8 cellular contexts compared by ENCODE assay signal in the genomic region with DNA sequence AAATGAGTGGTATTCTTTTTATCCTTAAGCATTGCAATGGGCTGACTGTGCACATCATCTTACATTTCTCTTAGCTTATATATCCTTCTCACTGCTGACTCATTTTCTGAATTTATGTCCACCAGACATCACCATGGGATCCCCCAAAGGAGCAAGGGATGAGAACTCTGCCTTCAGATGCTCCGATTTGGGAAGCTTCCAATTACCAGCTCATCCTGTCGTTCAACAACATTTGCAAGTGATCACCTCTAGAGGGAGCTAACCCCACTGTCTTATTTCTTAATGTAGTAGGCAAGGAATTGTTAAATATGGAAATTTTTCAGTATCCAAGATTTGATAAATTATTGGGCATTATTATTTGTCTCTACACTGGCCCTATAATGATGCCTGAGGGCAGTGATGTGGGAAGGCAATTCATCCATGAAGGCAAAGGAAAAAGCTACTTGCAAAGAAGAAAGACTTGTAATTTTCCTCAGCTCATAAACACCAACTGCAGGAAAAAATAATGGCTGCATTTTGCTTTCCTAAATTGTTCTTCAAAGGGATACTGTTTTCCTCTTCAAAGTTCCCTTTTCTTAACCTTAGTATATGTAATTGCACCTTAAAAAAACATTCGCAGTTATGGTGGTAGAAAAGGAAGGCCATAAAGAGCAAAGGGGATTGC.
DNase-seq lines count a peak whose midpoint lies in the region; ATAC-seq and TF ChIP-seq lines count a peak whose summit lies in the region.

No MANE protein-coding gene starts in this region.

- no peaks in the 10 kb centered on the region for H3K4me1 ChIP-seq in tibial nerve

- H3K27me3 Mint-ChIP-seq in T-cell, result peaks cover 0 to 3% of the 10 kb centered on the region in 2 donors

- H3K27ac Mint-ChIP-seq in T-cell, result no peak overlapping the region

- no peaks in the 10 kb centered on the region for H3K9me3 Mint-ChIP-seq in T-cell

- H3K4me1 Mint-ChIP-seq in T-cell, result no peaks in the 10 kb centered on the region

- H3K4me3 Mint-ChIP-seq in T-cell, result no peak overlapping the region

- DNase-seq in D341Med (ENCODE audit: low spot score) (peak; percentile 56), H4 (ENCODE audit: low spot score) (peak; percentile 42), RWPE1 (ENCODE audit: low spot score) (peak; percentile 53), foreskin fibroblast (peak; percentile 1 to 5), tibial nerve (ENCODE audit: low spot score in 2 of 2) (no peak), T-cell (no peak)

- TF ChIP-seq CTCF in RWPE1 (conservative IDR thresholded peaks at IDR 0.05; ENCODE audit: low read depth) (peak; percentile 68), foreskin fibroblast (IDR thresholded peaks at IDR 0.05; ENCODE audit: low read depth, low read length) (peak; percentile 36), tibial nerve (IDR thresholded peaks at IDR 0.05) (peak in 4 of 5 experiments; percentile 25 to 43 (median 31))

- POLR2A ChIA-PET in RWPE1 (lab: Yijun Ruan, JAX; ENCODE audit: low non-redundant PET), result no interaction called here
- POLR2A ChIA-PET in T-cell (lab: Charles Lee), result no interaction called here

- ATAC-seq in T-cell (replicated peaks in 1 of 4) (no peak), GM21723 (IDR thresholded peaks at IDR 0.05; ENCODE audit: unreplicated experiment) (no peak), HG03342 (IDR thresholded peaks at IDR 0.05; ENCODE audit: unreplicated experiment) (no peak)

- H3K27ac ChIP-seq in RWPE1 (no peak overlapping the region), tibial nerve (no peak overlapping the region)

- H3K27me3 ChIP-seq in tibial nerve, result no peaks in the 10 kb centered on the region

- H3K36me3 ChIP-seq in tibial nerve, result no peaks in the 10 kb centered on the region

- WGBS in tibial nerve, 2 donors, result 33 to 38% methylated on average over 3 of the region's 3 CpGs

- no peaks in the 10 kb centered on the region for H3K36me3 Mint-ChIP-seq in T-cell

- no peaks in the 10 kb centered on the region for H3K9me3 ChIP-seq in tibial nerve

- CTCF ChIA-PET in RWPE1 (lab: Yijun Ruan, JAX) (interaction anchor here (0.5 to 3.3 kb wide), 20 partner anchors 8 to 790 kb away, joined by 3 to 28 read pairs (median 3); no protein-coding TSS in a partner anchor), T-cell (lab: Charles Lee) (interaction anchor here (0.8 to 3.3 kb wide), 7 partner anchors 10 to 205 kb away, joined by 3 to 24 read pairs (median 6); no protein-coding TSS in a partner anchor)

- TF ChIP-seq EP300 in tibial nerve (IDR thresholded peaks at IDR 0.05), result no peak

- H3K4me3 ChIP-seq in foreskin fibroblast (ENCODE audit: low read depth in 1 of 2, low read length in 2 of 2), result no peak overlapping the region
- H3K4me3 ChIP-seq in tibial nerve, result no peak overlapping the region

- TF ChIP-seq POLR2A in tibial nerve (IDR thresholded peaks at IDR 0.05), result no peak

Comparison
In these comparisons a context has a peak if more than half of its experiments do, and no peak if none do; other contexts are left out.
1. DNase-seq: peak in D341Med (single experiment), H4 (single experiment), RWPE1 (single experiment) and foreskin fibroblast (2 of 2); none in tibial nerve (0 of 2) and T-cell (0 of 34).
2. Peak in every context shown above with its lines, with median percentiles within 50 percentile points of each other: CTCF ChIP-seq.